In genomic region chr19:49767380-49767779, GRCh38 we compare ENCODE assay signal across 8 cellular contexts. TPM values are rescaled to one million over a fixed set of nuclear protein-coding genes. Genes with fewer than 3 reads are reported as not detected.
A peak's percentile ranks its signal among the peaks of the same experiment; 100 is the strongest.
DNase-seq lines count a peak whose midpoint lies in the region; ATAC-seq and TF ChIP-seq lines count a peak whose summit lies in the region.

No MANE protein-coding gene starts in this region.

- H3K4me2 ChIP-seq in smooth muscle cell = peak overlapping the region; percentile 99

- no peaks in the 10 kb centered on the region for H3K27me3 ChIP-seq in smooth muscle cell (ENCODE audit: low read depth)

- H3K27ac ChIP-seq in smooth muscle cell (ENCODE audit: low read depth) = peak overlapping the region; percentile 63

- H3F3A ChIP-seq in smooth muscle cell (ENCODE audit: low read depth) = no peaks in the 10 kb centered on the region

- TF ChIP-seq CTCF in HFF-Myc (IDR thresholded peaks at IDR 0.05; ENCODE audit: low read depth, low read length, missing control alignments) (no peak), WI38 (IDR thresholded peaks at IDR 0.05; ENCODE audit: low read depth, low read length) (no peak), smooth muscle cell (IDR thresholded peaks at IDR 0.05; ENCODE audit: borderline replicate concordance, insufficient read depth, poor library complexity, severe bottlenecking) (no peak)

- no peaks in the 10 kb centered on the region for H3K9me3 ChIP-seq in smooth muscle cell (replicated peaks; ENCODE audit: low read depth)

- H3K36me3 ChIP-seq in smooth muscle cell (ENCODE audit: low read depth) = no peaks in the 10 kb centered on the region

- peak overlapping the region; percentile 89 for H2AFZ ChIP-seq in smooth muscle cell (ENCODE audit: low read depth)

- ATAC-seq in GM18502 (IDR thresholded peaks at IDR 0.05; ENCODE audit: poor library complexity, unreplicated experiment) = no peak

- H3K79me2 ChIP-seq in smooth muscle cell (ENCODE audit: low read depth) = peaks cover 54% of the 10 kb centered on the region

- DNase-seq in HFF-Myc (ENCODE audit: extremely low read depth, low read depth) (no peak), hepatic stellate cell (ENCODE audit: low spot score) (peak; percentile 35), smooth muscle cell (lab: John Stamatoyannopoulos, UW; ENCODE audit: unreplicated experiment) (no peak), ecto neural progenitor cell (ENCODE audit: low spot score) (no peak), hippocampal formation (lab: John Stamatoyannopoulos, UW) (no peak)
- no peak for DNase-seq in stimulated activated CD4-positive, alpha-beta T cell treated with anti-CD3 and anti-CD28 coated beads, Interleukin-2, amount 100 ng/mL, for 24 hours

- peak overlapping the region; percentile 95 for H3K9ac ChIP-seq in smooth muscle cell (ENCODE audit: low read depth)

- H3K4me3 ChIP-seq in HFF-Myc (replicated peaks; ENCODE audit: low read depth, low read length) (peak overlapping the region; percentile 52), WI38 (ENCODE audit: low read depth, low read length) (peak overlapping the region; percentile 95), smooth muscle cell (peak overlapping the region; percentile 97)

- peaks cover 12% of the 10 kb centered on the region for H3K4me1 ChIP-seq in smooth muscle cell (ENCODE audit: low read depth)

- peaks cover 38% of the 10 kb centered on the region for H4K20me1 ChIP-seq in smooth muscle cell (ENCODE audit: low read depth)

- 3% methylated on average over 9 of the region's 9 CpGs for WGBS in smooth muscle cell (ENCODE audit: low lambda C conversion rate)

RNA-seq across cellular contexts. Expression of gene AP2A1, which starts 0.6 kb away (rescaled TPM):
- total RNA-seq in smooth muscle cell = 55.8 and 57.7 TPM in 2 replicates
- polyA plus RNA-seq in smooth muscle cell = 57.8 and 65.2 TPM in 2 replicates

RNA-seq across cellular contexts. Expression of gene TSKS, which starts 4.3 kb away (rescaled TPM):
- not detected in 2 replicates for total RNA-seq in smooth muscle cell
- polyA plus RNA-seq in smooth muscle cell = not detected in 2 replicates

RNA-seq across cellular contexts. Expression of gene FUZ, which starts 45.7 kb away (rescaled TPM):
- total RNA-seq in smooth muscle cell = 6.9 and 16.2 TPM in 2 replicates
- polyA plus RNA-seq in smooth muscle cell = 18.3 and 19.8 TPM in 2 replicates

RNA-seq across cellular contexts. Expression of gene MED25, which starts 50.7 kb away (rescaled TPM):
- total RNA-seq in smooth muscle cell = 16.9 and 20.4 TPM in 2 replicates
- 34.1 and 36.4 TPM in 2 replicates for polyA plus RNA-seq in smooth muscle cell
